In genomic region chr2:38507712-38508111, GRCh38 we compare ENCODE assay signal across 14 cellular contexts.
"Had no signal": no experiment of that assay in that cellular context is flagged by ENCODE, and none has a peak within 500 bp of the region (broad histone marks: within the 10 kb centered on the region; RNA-seq: fewer than 3 reads in every experiment).

No MANE protein-coding gene starts in this region.

- H3K4me3 ChIP-seq: ascending aorta, cardiac muscle cell, Peyer's patch, SJSA1 had no signal

- H3K4me2 ChIP-seq: SK-N-SH had no signal

- H3K36me3 Mint-ChIP-seq: activated naive CD8-positive, alpha-beta T cell treated with anti-CD3 and anti-CD28 coated beads for 36 hours had no signal

- H3K9ac ChIP-seq: SK-N-SH had no signal

- H3K9me3 Mint-ChIP-seq: central memory CD8-positive, alpha-beta T cell had no signal

- H3K4me1 ChIP-seq: Peyer's patch had no signal

- H3K27ac Mint-ChIP-seq: activated B cell treated with CpG ODN at 0.5 μM for 24 hours; activated CD4-positive, alpha-beta memory T cell treated with anti-CD3 and anti-CD28 coated beads, Interleukin-2, amount 10 ng/mL, durations not matched to agents 7 days and 5 days; activated naive CD8-positive, alpha-beta T cell treated with anti-CD3 and anti-CD28 coated beads for 36 hours; activated T-cell treated with anti-CD3 and anti-CD28 coated beads, Interleukin-2, amount 50 U/mL, for 72 hours; activated T-helper 17 cell treated with anti-CD3 and anti-CD28 coated beads, Interleukin-2, amount 50 U/mL, for 72 hours; T-helper 1 cell treated with Interleukin-12 subunit alpha and Interleukin-12 subunit beta and Interleukin-4 antibody, amounts not matched to agents 30 μg/mL and 1 μg/mL, for 36 hours; T-helper 2 cell treated with Interferon-gamma antibody and Interleukin-4, amounts not matched to agents 5 μg/mL and 100 μg/mL, for 36 hours had no signal

- H3K9me3 ChIP-seq: Peyer's patch, SK-N-SH had no signal

- H3K36me3 ChIP-seq: ascending aorta, cardiac muscle cell, Peyer's patch, SJSA1 had no signal

- H3K27me3 Mint-ChIP-seq: activated B cell treated with CpG ODN at 0.5 μM for 24 hours; activated naive CD8-positive, alpha-beta T cell treated with anti-CD3 and anti-CD28 coated beads for 36 hours had no signal

- H3K27ac ChIP-seq: cardiac muscle cell, SJSA1 had no signal

- H3K4me3 Mint-ChIP-seq: activated B cell treated with CpG ODN at 0.5 μM for 24 hours; activated CD4-positive, alpha-beta memory T cell treated with anti-CD3 and anti-CD28 coated beads, Interleukin-2, amount 10 ng/mL, durations not matched to agents 7 days and 5 days; activated naive CD8-positive, alpha-beta T cell treated with anti-CD3 and anti-CD28 coated beads for 36 hours; activated T-cell treated with anti-CD3 and anti-CD28 coated beads, Interleukin-2, amount 50 U/mL, for 72 hours; activated T-helper 17 cell treated with anti-CD3 and anti-CD28 coated beads, Interleukin-2, amount 50 U/mL, for 72 hours; central memory CD8-positive, alpha-beta T cell; T-helper 1 cell treated with Interleukin-12 subunit alpha and Interleukin-12 subunit beta and Interleukin-4 antibody, amounts not matched to agents 30 μg/mL and 1 μg/mL, for 36 hours; T-helper 2 cell treated with Interferon-gamma antibody and Interleukin-4, amounts not matched to agents 5 μg/mL and 100 μg/mL, for 36 hours had no signal

- H3K27me3 ChIP-seq: ascending aorta, cardiac muscle cell, Peyer's patch, SJSA1 had no signal

- DNase-seq: NCI-H2081 treated with DMSO at 0.1 percent for 48 hours had no signal
